In genomic region chr5:32329395-32329834, GRCh38 we compare ENCODE assay signal across 1 cellular context.
TF ChIP-seq lines count a peak whose summit lies in the region.

No MANE protein-coding gene starts in this region.

TF ChIP-seq in K562, 482 proteins besides CTCF, POLR2A, EP300 and RAD21 (continued from another document and continues in another):
- TF ChIP-seq, protein P1, sequence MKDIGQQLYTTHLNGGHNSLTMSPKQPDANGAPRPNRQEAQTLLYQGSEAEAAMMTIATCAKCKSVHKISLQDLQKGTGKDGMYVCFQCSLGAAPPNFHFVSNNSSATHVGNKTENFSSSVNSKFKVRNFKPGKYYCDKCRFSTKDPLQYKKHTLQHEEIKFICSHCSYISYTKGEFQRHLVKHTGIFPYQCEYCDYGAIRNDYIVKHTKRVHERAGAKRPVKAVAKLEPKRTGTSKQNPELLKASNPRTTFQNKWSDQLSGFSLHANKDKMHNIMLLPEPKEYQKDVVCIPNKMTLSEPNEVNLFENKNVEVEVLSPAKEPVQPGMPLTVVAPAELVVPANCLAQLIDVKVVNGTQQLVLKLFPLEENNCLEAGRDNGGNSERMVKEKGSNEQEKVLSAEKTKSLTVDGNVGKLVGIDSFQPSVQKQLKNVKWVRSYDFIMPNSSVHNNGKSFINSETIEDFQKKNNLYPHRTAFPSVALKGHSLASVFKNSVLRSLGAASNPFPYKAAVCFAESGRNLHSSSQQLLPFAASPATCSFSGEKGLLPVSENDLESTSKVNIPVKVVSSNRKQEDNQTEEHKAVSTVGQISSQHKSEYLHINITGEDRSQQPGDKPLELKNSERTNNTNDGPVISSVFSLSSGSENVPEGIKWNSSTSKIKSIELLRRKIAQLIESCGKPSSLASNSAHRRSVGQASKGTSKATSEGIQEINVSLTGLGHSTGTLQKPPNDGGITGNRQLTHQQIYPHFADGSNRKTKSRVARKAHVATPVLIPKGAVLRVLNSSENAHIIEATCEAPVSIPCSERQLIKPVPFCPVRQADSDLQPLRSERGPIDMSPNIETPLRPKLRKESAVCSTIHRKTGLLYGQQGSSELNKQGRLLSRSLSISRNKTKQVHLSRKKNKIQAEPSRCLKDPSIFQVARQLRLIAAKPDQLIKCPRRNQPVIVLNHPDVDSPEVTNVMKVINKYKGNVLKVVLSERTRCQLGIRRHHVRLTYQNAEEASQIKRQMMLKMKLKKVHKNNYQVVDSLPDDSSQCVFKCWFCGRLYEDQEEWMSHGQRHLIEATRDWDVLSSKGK (CRISPR knock-in tag; IDR thresholded peaks at IDR 0.05), result no peak
- TF ChIP-seq RBBP5 (IDR thresholded peaks at IDR 0.05; ENCODE audit: borderline replicate concordance, insufficient read depth, low read length, poor library complexity, severe bottlenecking) (no peak), KDM2B (CRISPR knock-in tag; IDR thresholded peaks at IDR 0.05) (no peak), ZNF561 (CRISPR knock-in tag; conservative IDR thresholded peaks at IDR 0.05) (no peak), PYGO2 (tag; IDR thresholded peaks at IDR 0.05) (no peak), MXI1 (IDR thresholded peaks at IDR 0.05; ENCODE audit: low read depth, low read length) (no peak), BCOR (IDR thresholded peaks at IDR 0.05) (peak; percentile 84), ZHX1 (conservative IDR thresholded peaks at IDR 0.05; ENCODE audit: low read length) (no peak), KAT8 (IDR thresholded peaks at IDR 0.05; ENCODE audit: low read depth) (no peak), HDAC6 (IDR thresholded peaks at IDR 0.05; ENCODE audit: low read depth, low read length) (no peak), SMAD3 (CRISPR knock-in tag; conservative IDR thresholded peaks at IDR 0.05) (no peak), MAFK (IDR thresholded peaks at IDR 0.05; ENCODE audit: low read length) (no peak), ZNF740 (CRISPR knock-in tag; IDR thresholded peaks at IDR 0.05) (no peak), ZNF740 (tag; IDR thresholded peaks at IDR 0.05) (no peak), KLF6 (CRISPR knock-in tag; IDR thresholded peaks at IDR 0.05; ENCODE audit: borderline replicate concordance) (no peak), ARHGAP35 (IDR thresholded peaks at IDR 0.05; ENCODE audit: partially characterized antibody) (no peak), KLF13 (tag; IDR thresholded peaks at IDR 0.05; ENCODE audit: borderline replicate concordance, low read depth) (no peak), ZZZ3 (IDR thresholded peaks at IDR 0.05) (no peak), ZNF696 (CRISPR knock-in tag; conservative IDR thresholded peaks at IDR 0.05) (no peak), ZNF408 (CRISPR knock-in tag; IDR thresholded peaks at IDR 0.05; ENCODE audit: low read depth) (no peak), ZNF324 (CRISPR knock-in tag; IDR thresholded peaks at IDR 0.05) (no peak), ZNF75A (CRISPR knock-in tag; IDR thresholded peaks at IDR 0.05) (no peak), ATF4 (CRISPR knock-in tag; IDR thresholded peaks at IDR 0.05) (no peak), ATF7 (IDR thresholded peaks at IDR 0.05) (no peak), KLF16 (IDR thresholded peaks at IDR 0.05) (0 out of 2 replicates have a peak, but pooled peaks have one; percentile 15), TRIM28 (IDR thresholded peaks at IDR 0.05) (no peak), ZBTB7A (IDR thresholded peaks at IDR 0.05; ENCODE audit: borderline replicate concordance, control insufficient read depth, low read depth, low read length) (no peak), TRIM24 (IDR thresholded peaks at IDR 0.05) (no peak), BMI1 (IDR thresholded peaks at IDR 0.05; ENCODE audit: low read length) (no peak), RBM17 (IDR thresholded peaks at IDR 0.05; ENCODE audit: borderline replicate concordance, low read depth, low read length) (no peak), HNRNPL (IDR thresholded peaks at IDR 0.05; ENCODE audit: low read depth, low read length) (no peak), ARID2 (IDR thresholded peaks at IDR 0.05) (0 out of 2 replicates have a peak, but pooled peaks have one; percentile 23), NR4A1 (CRISPR knock-in tag; IDR thresholded peaks at IDR 0.05) (no peak), NR4A1 (tag; IDR thresholded peaks at IDR 0.05) (no peak), NCOA1 (IDR thresholded peaks at IDR 0.05; ENCODE audit: low read depth) (no peak), NCOA6 (IDR thresholded peaks at IDR 0.05) (no peak)
- TF ChIP-seq, protein P2, sequence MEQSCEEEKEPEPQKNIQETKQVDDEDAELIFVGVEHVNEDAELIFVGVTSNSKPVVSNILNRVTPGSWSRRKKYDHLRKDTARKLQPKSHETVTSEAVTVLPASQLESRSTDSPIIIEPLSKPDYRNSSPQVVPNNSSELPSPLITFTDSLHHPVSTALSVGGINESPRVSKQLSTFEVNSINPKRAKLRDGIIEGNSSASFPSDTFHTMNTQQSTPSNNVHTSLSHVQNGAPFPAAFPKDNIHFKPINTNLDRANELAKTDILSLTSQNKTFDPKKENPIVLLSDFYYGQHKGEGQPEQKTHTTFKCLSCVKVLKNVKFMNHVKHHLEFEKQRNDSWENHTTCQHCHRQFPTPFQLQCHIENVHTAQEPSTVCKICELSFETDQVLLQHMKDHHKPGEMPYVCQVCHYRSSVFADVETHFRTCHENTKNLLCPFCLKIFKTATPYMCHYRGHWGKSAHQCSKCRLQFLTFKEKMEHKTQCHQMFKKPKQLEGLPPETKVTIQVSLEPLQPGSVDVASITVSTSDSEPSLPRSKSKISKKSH (CRISPR knock-in tag; IDR thresholded peaks at IDR 0.05), result no peak
- TF ChIP-seq, protein P3, sequence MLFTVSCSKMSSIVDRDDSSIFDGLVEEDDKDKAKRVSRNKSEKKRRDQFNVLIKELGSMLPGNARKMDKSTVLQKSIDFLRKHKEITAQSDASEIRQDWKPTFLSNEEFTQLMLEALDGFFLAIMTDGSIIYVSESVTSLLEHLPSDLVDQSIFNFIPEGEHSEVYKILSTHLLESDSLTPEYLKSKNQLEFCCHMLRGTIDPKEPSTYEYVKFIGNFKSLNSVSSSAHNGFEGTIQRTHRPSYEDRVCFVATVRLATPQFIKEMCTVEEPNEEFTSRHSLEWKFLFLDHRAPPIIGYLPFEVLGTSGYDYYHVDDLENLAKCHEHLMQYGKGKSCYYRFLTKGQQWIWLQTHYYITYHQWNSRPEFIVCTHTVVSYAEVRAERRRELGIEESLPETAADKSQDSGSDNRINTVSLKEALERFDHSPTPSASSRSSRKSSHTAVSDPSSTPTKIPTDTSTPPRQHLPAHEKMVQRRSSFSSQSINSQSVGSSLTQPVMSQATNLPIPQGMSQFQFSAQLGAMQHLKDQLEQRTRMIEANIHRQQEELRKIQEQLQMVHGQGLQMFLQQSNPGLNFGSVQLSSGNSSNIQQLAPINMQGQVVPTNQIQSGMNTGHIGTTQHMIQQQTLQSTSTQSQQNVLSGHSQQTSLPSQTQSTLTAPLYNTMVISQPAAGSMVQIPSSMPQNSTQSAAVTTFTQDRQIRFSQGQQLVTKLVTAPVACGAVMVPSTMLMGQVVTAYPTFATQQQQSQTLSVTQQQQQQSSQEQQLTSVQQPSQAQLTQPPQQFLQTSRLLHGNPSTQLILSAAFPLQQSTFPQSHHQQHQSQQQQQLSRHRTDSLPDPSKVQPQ (CRISPR knock-in tag; IDR thresholded peaks at IDR 0.05; ENCODE audit: borderline replicate concordance), result no peak
- TF ChIP-seq, protein P4, sequence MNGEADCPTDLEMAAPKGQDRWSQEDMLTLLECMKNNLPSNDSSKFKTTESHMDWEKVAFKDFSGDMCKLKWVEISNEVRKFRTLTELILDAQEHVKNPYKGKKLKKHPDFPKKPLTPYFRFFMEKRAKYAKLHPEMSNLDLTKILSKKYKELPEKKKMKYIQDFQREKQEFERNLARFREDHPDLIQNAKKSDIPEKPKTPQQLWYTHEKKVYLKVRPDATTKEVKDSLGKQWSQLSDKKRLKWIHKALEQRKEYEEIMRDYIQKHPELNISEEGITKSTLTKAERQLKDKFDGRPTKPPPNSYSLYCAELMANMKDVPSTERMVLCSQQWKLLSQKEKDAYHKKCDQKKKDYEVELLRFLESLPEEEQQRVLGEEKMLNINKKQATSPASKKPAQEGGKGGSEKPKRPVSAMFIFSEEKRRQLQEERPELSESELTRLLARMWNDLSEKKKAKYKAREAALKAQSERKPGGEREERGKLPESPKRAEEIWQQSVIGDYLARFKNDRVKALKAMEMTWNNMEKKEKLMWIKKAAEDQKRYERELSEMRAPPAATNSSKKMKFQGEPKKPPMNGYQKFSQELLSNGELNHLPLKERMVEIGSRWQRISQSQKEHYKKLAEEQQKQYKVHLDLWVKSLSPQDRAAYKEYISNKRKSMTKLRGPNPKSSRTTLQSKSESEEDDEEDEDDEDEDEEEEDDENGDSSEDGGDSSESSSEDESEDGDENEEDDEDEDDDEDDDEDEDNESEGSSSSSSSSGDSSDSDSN (IDR thresholded peaks at IDR 0.05; ENCODE audit: borderline replicate concordance in 1 of 2, low read depth in 2 of 2, low read length in 2 of 2), result no peak
- TF ChIP-seq, protein P5, sequence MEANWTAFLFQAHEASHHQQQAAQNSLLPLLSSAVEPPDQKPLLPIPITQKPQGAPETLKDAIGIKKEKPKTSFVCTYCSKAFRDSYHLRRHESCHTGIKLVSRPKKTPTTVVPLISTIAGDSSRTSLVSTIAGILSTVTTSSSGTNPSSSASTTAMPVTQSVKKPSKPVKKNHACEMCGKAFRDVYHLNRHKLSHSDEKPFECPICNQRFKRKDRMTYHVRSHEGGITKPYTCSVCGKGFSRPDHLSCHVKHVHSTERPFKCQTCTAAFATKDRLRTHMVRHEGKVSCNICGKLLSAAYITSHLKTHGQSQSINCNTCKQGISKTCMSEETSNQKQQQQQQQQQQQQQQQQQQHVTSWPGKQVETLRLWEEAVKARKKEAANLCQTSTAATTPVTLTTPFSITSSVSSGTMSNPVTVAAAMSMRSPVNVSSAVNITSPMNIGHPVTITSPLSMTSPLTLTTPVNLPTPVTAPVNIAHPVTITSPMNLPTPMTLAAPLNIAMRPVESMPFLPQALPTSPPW (CRISPR knock-in tag; IDR thresholded peaks at IDR 0.05), result no peak
- TF ChIP-seq, protein P6, sequence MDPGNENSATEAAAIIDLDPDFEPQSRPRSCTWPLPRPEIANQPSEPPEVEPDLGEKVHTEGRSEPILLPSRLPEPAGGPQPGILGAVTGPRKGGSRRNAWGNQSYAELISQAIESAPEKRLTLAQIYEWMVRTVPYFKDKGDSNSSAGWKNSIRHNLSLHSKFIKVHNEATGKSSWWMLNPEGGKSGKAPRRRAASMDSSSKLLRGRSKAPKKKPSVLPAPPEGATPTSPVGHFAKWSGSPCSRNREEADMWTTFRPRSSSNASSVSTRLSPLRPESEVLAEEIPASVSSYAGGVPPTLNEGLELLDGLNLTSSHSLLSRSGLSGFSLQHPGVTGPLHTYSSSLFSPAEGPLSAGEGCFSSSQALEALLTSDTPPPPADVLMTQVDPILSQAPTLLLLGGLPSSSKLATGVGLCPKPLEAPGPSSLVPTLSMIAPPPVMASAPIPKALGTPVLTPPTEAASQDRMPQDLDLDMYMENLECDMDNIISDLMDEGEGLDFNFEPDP (CRISPR knock-in tag; IDR thresholded peaks at IDR 0.05), result no peak
- TF ChIP-seq, protein P7, sequence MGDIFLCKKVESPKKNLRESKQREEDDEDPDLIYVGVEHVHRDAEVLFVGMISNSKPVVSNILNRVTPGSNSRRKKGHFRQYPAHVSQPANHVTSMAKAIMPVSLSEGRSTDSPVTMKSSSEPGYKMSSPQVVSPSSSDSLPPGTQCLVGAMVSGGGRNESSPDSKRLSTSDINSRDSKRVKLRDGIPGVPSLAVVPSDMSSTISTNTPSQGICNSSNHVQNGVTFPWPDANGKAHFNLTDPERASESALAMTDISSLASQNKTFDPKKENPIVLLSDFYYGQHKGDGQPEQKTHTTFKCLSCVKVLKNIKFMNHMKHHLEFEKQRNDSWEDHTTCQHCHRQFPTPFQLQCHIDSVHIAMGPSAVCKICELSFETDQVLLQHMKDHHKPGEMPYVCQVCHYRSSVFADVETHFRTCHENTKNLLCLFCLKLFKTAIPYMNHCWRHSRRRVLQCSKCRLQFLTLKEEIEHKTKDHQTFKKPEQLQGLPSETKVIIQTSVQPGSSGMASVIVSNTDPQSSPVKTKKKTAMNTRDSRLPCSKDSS (IDR thresholded peaks at IDR 0.05; ENCODE audit: low read depth, partially characterized antibody), result no peak
- TF ChIP-seq, protein P8, sequence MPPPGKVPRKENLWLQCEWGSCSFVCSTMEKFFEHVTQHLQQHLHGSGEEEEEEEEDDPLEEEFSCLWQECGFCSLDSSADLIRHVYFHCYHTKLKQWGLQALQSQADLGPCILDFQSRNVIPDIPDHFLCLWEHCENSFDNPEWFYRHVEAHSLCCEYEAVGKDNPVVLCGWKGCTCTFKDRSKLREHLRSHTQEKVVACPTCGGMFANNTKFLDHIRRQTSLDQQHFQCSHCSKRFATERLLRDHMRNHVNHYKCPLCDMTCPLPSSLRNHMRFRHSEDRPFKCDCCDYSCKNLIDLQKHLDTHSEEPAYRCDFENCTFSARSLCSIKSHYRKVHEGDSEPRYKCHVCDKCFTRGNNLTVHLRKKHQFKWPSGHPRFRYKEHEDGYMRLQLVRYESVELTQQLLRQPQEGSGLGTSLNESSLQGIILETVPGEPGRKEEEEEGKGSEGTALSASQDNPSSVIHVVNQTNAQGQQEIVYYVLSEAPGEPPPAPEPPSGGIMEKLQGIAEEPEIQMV (tag; conservative IDR thresholded peaks at IDR 0.05; ENCODE audit: low read depth), result no peak
